8 cellular contexts compared by ENCODE assay signal in the genomic region with DNA sequence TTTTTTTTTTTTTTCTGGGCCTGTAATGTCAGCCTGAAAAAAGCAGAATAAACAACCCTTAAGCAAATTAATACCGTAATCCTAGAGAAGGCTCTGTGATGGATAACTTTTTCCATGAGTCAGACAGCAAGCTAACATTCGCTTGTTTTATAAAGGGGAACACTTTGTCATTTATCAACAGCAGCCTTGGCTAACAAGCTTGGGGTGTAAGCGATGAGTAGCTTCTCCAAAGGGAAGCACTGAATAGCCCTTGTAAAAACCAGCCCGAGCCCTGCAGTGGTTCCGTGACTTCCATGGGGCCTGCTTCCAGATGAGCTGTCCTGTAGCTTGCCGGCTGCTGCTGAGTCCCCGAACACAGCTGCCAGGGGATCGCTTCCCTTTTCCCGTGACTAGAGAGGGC.
DNase-seq lines count a peak whose midpoint lies in the region; ATAC-seq and TF ChIP-seq lines count a peak whose summit lies in the region.

No MANE protein-coding gene starts in this region.

- no peak for ATAC-seq in HG03135 (IDR thresholded peaks at IDR 0.05; ENCODE audit: unreplicated experiment)

- H3K27ac ChIP-seq in SU-DHL-6 (ENCODE audit: low read depth, low read length), result no peak overlapping the region
- H3K27ac ChIP-seq in parathyroid adenoma, result peak overlapping the region; percentile 99

- TF ChIP-seq CTCF in SU-DHL-6 (IDR thresholded peaks at IDR 0.05; ENCODE audit: insufficient read depth, low read length, poor library complexity, severe bottlenecking), result no peak
- TF ChIP-seq CTCF in fibroblast of mammary gland (conservative IDR thresholded peaks at IDR 0.05; ENCODE audit: control insufficient read depth, insufficient read depth, low read depth, low read length), result no peak
- TF ChIP-seq CTCF in parathyroid adenoma (IDR thresholded peaks at IDR 0.05), result no peak

- H3K9me2 ChIP-seq in SU-DHL-6 (replicated peaks; ENCODE audit: insufficient read depth, low read length), result no peaks in the 10 kb centered on the region

- H3K9me3 ChIP-seq in SU-DHL-6 (ENCODE audit: insufficient read depth, low read length) (no peaks in the 10 kb centered on the region), parathyroid adenoma (ENCODE audit: control insufficient read depth, low read length) (no peaks in the 10 kb centered on the region)

- H3K4me2 ChIP-seq in SU-DHL-6 (ENCODE audit: low read depth, low read length, poor library complexity, severe bottlenecking) (no peak overlapping the region), parathyroid adenoma (ENCODE audit: low read length) (peak overlapping the region; percentile 10)

- in situ Hi-C loops in KBM-7 (cut with MboI; ENCODE audit: low pct_unique_long_range_greater_than_20kb, low sequenced_read_pairs), result no loop called here

- H3K27me3 ChIP-seq in SU-DHL-6 (ENCODE audit: low read length) (no peaks in the 10 kb centered on the region), parathyroid adenoma (ENCODE audit: control insufficient read depth, insufficient read depth, low read length) (no peaks in the 10 kb centered on the region)

- H2AFZ ChIP-seq in SU-DHL-6 (ENCODE audit: low read depth, low read length, severe bottlenecking) (peak overlapping the region; percentile 42), parathyroid adenoma (no peak overlapping the region)

- H3K36me3 ChIP-seq in SU-DHL-6 (ENCODE audit: low read length) (no peaks in the 10 kb centered on the region), parathyroid adenoma (ENCODE audit: control insufficient read depth, insufficient read depth, low read length) (peaks cover 3% of the 10 kb centered on the region)

- no peaks in the 10 kb centered on the region for H4K20me1 ChIP-seq in SU-DHL-6 (ENCODE audit: low read depth, low read length)

- DNase-seq in GM04503 (ENCODE audit: low read depth) (peak; percentile 88), fibroblast of mammary gland (ENCODE audit: low read depth) (peak; percentile 95), SW 1271 (lab: John Stamatoyannopoulos, UW) (no peak), germinal center (ENCODE audit: low spot score) (no peak), KBM-7 (no peak)

- H3F3A ChIP-seq in SU-DHL-6 (ENCODE audit: insufficient read depth), result no peaks in the 10 kb centered on the region

- H3K4me3 ChIP-seq in SU-DHL-6 (ENCODE audit: insufficient read depth, low read length, poor library complexity, severe bottlenecking) (no peak overlapping the region), fibroblast of mammary gland (ENCODE audit: control insufficient read depth, low read depth, low read length) (no peak overlapping the region), parathyroid adenoma (ENCODE audit: low read depth, low read length) (peak overlapping the region; percentile 7)

- peaks cover 95% of the 10 kb centered on the region for H3K4me1 ChIP-seq in parathyroid adenoma

- H3K9ac ChIP-seq in SU-DHL-6 (ENCODE audit: low read length), result no peak overlapping the region
- H3K9ac ChIP-seq in parathyroid adenoma, result no peak overlapping the region

- no peaks in the 10 kb centered on the region for H3K79me2 ChIP-seq in SU-DHL-6 (ENCODE audit: insufficient read depth, low read length)
- peaks cover 39% of the 10 kb centered on the region for H3K79me2 ChIP-seq in parathyroid adenoma

Comparison
In these comparisons a context has a peak if more than half of its experiments do, and no peak if none do; other contexts are left out.
1. DNase-seq: peak in GM04503 (single experiment) and fibroblast of mammary gland (single experiment); none in SW 1271 (0 of 2), germinal center (single experiment) and KBM-7 (single experiment).